In the genomic region with DNA sequence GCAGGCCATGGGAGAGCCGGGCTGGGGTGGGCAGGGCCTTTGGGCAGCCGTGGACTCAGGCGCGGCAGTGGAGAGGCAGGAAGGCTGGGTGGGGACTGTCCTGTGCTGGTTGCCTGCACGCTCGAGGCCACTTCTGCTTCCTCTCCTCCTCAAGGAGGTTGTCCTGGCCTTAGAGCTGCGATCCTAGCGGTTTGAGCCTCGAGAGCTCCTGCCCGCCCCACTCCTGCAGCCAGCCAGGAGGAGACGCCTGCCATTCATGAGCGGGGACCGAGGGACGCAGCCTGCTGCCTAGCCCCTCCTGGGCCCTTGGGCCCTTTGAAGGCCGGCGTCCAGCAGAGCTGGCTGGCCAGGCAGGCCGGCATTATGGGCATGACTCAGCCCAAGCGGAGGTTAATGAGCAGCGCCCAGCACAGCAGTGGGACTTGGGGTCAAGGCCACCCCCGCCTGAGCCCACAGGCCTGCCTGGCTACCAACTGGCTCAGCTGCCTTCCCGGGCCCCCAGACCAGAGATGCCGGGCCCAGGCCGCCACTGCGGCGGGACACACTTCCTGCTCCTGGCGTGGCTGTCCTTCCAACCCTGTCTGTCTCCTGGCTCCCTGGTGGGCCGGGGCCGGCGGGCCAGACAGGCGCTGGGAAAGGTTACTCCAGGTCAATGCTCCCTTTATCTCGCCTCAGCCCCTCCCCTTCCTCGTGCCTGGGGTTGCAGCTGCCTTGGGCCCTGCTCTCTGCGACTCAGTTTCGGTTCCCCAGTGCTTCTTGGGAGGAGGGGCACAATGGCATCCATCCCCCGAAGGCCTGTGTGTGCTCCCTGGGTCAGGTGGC, we compare ENCODE assay signal across 8 cellular contexts. TPM values are rescaled to one million over a fixed set of nuclear protein-coding genes. Genes with fewer than 3 reads are reported as not detected.
DNase-seq lines count a peak whose midpoint lies in the region; ATAC-seq and TF ChIP-seq lines count a peak whose summit lies in the region.

No MANE protein-coding gene starts in this region.

- no peaks in the 10 kb centered on the region for H3K27me3 ChIP-seq in HUES48 (ENCODE audit: control insufficient read depth, insufficient read depth, low read length)
- no peaks in the 10 kb centered on the region for H3K27me3 ChIP-seq in colonic mucosa
- H3K27me3 ChIP-seq in suprapubic skin, result no peaks in the 10 kb centered on the region

- H3K36me3 ChIP-seq in HUES48 (ENCODE audit: control insufficient read depth, insufficient read depth, low read length), result peaks cover 10% of the 10 kb centered on the region; the same call in 1 of the 2 replicates
- H3K36me3 ChIP-seq in colonic mucosa, result no peaks in the 10 kb centered on the region
- no peaks in the 10 kb centered on the region for H3K36me3 ChIP-seq in suprapubic skin

- WGBS in suprapubic skin, result 60% methylated on average over 13 of the region's 35 CpGs

- H3K27ac ChIP-seq in HUES48 (ENCODE audit: low read depth, low read length) (peak overlapping the region; percentile 27), colonic mucosa (peak overlapping the region; percentile 90), suprapubic skin (peak overlapping the region; percentile 92)

- H3K4me3 ChIP-seq in HUES48 (ENCODE audit: low read depth, low read length), result no peak overlapping the region
- H3K4me3 ChIP-seq in colonic mucosa, result peak overlapping the region; percentile 0
- H3K4me3 ChIP-seq in suprapubic skin, result peak overlapping the region; percentile 73

- H3K9me3 ChIP-seq in HUES48 (ENCODE audit: control insufficient read depth, insufficient read depth, low read length), result peaks cover 28% of the 10 kb centered on the region; the same call in 1 of the 2 replicates
- no peaks in the 10 kb centered on the region for H3K9me3 ChIP-seq in colonic mucosa
- H3K9me3 ChIP-seq in suprapubic skin, result no peaks in the 10 kb centered on the region

- intact Hi-C loops in colonic mucosa (cut with DNase I), result no loop called here

- no peak for TF ChIP-seq POLR2A in suprapubic skin (IDR thresholded peaks at IDR 0.05)

- peak; percentile 51 for DNase-seq in Daoy (ENCODE audit: low read depth)
- peak; percentile 65 for DNase-seq in SW480 (ENCODE audit: low spot score)
- peak; percentile 70 for DNase-seq in colonic mucosa
- DNase-seq in medulla oblongata (ENCODE audit: extremely low spot score), result peak; percentile 67
- DNase-seq in suprapubic skin (ENCODE audit: low spot score in 2 of 2), result no peak
- DNase-seq in NCI-H2171 (lab: John Stamatoyannopoulos, UW), result no peak

- no peak for TF ChIP-seq EP300 in suprapubic skin (IDR thresholded peaks at IDR 0.05)

- H3K9ac ChIP-seq in HUES48 (ENCODE audit: low read depth, low read length), result no peak overlapping the region
- H3K9ac ChIP-seq in colonic mucosa (ENCODE audit: low read depth in 2 of 2, low read length in 2 of 2), result peak overlapping the region; percentile 53 to 68

- peak; percentile 52 for ATAC-seq in GM21367 (IDR thresholded peaks at IDR 0.05; ENCODE audit: unreplicated experiment)

- TF ChIP-seq CTCF in colonic mucosa (IDR thresholded peaks at IDR 0.05) (no peak), suprapubic skin (IDR thresholded peaks at IDR 0.05) (no peak)

- H3K4me1 ChIP-seq in HUES48 (ENCODE audit: control insufficient read depth, insufficient read depth, low read length) (peaks cover 11% of the 10 kb centered on the region), colonic mucosa (peaks cover 22% of the 10 kb centered on the region), suprapubic skin (peaks cover 52% of the 10 kb centered on the region)

RNA-seq across cellular contexts. Expression of a gene that starts 1.8 kb away (rescaled TPM):
- total RNA-seq in Daoy (2014; rRNA removed; shearing (Covaris generic)), result 4.8 and 5.0 TPM in 2 replicates
- total RNA-seq in colonic mucosa (10 to 100 TPM; 12.7 to 16.8 TPM), suprapubic skin (1 to 10 TPM; 5.9 to 9.4 (median 7.4) TPM)

RNA-seq across cellular contexts. Expression of a gene that starts 2.3 kb away (rescaled TPM):
- 146 and 203 TPM in 2 replicates for total RNA-seq in Daoy (2014; rRNA removed; shearing (Covaris generic))
- 100 to 1,000 TPM; 217 to 295 TPM for total RNA-seq in colonic mucosa
- total RNA-seq in suprapubic skin, result 100 to 1,000 TPM; 112 to 170 (median 167) TPM

RNA-seq across cellular contexts. Expression of a gene that starts 37.6 kb away (rescaled TPM):
- total RNA-seq in Daoy (2014; rRNA removed; shearing (Covaris generic)), result 0.97 and 1.0 TPM in 2 replicates
- 1 to 10 TPM in 1 of 2 donors, under 1 TPM in 1; 0.57 to 3.7 TPM for total RNA-seq in colonic mucosa
- total RNA-seq in suprapubic skin, result 10 to 100 TPM; 13.5 to 23.9 (median 19.8) TPM

RNA-seq across cellular contexts. Expression of a gene that starts 38.8 kb away (rescaled TPM):
- 6.3 and 7.5 TPM in 2 replicates for total RNA-seq in Daoy (2014; rRNA removed; shearing (Covaris generic))
- total RNA-seq in colonic mucosa (100 to 1,000 TPM; 197 to 435 TPM), suprapubic skin (10 to 100 TPM; 26.1 to 74.1 (median 45.2) TPM)

RNA-seq across cellular contexts. Expression of a gene that starts 52.9 kb away (rescaled TPM):
- not detected in 2 replicates for total RNA-seq in Daoy (2014; rRNA removed; shearing (Covaris generic))
- 10 to 100 TPM in 1 of 2 donors, 1 to 10 TPM in 1; 1.9 to 11.1 TPM for total RNA-seq in colonic mucosa
- 1 to 10 TPM; 1.2 to 1.8 (median 1.4) TPM for total RNA-seq in suprapubic skin

Comparison
In these comparisons a context has a peak if more than half of its experiments do, and no peak if none do; other contexts are left out.
1. DNase-seq: peak in Daoy (single experiment), SW480 (single experiment), colonic mucosa (single experiment) and medulla oblongata (single experiment); none in suprapubic skin (0 of 2) and NCI-H2171 (single experiment).
2. H3K27ac ChIP-seq: peak in every context shown above with its lines; median percentile 92 in suprapubic skin; 90 in colonic mucosa; 27 in HUES48.